ENCODE assay signal across 12 cellular contexts in genomic region chr1:20666804-20667203, GRCh38. TPM values are rescaled to one million over a fixed set of nuclear protein-coding genes. Genes with fewer than 3 reads are reported as not detected.
A peak's percentile ranks its signal among the peaks of the same experiment; 100 is the strongest.
DNase-seq lines count a peak whose midpoint lies in the region; ATAC-seq, FAIRE-seq and TF ChIP-seq lines count a peak whose summit lies in the region.
"Had no signal": no experiment of that assay in that cellular context is flagged by ENCODE, and none has a peak within 500 bp of the region (broad histone marks: within the 10 kb centered on the region; RNA-seq: fewer than 3 reads in every experiment).

No MANE protein-coding gene starts in this region.

- H4K5ac ChIP-seq in H9 (ENCODE audit: insufficient read length, low read depth, low read length), result no peak overlapping the region

- H3K4me1 Mint-ChIP-seq in activated T-cell treated with anti-CD3 and anti-CD28 coated beads, Interleukin-2, amount 50 U/mL, for 72 hours (ENCODE audit: low read depth), result peaks cover 15% of the 10 kb centered on the region
- peaks cover 14% of the 10 kb centered on the region for H3K4me1 Mint-ChIP-seq in activated T-cell treated with anti-CD3 and anti-CD28 coated beads, Interleukin-2, amount 50 U/mL, for 24 hours (ENCODE audit: low read depth)
- H3K4me1 Mint-ChIP-seq in astrocyte (ENCODE audit: low read depth, unreplicated experiment), result no peaks in the 10 kb centered on the region
- H3K4me1 Mint-ChIP-seq in stimulated activated effector memory CD8-positive, alpha-beta T cell treated with anti-CD3 and anti-CD28 coated beads, Interleukin-12 subunit alpha, Interleukin-12 subunit beta, amount 100 ng/mL, for 72 hours, result peaks cover 18% of the 10 kb centered on the region
- H3K4me1 Mint-ChIP-seq in H9, result peaks cover 9 to 10% of the 10 kb centered on the region in 2 experiments

- no peak overlapping the region for H2BK12ac ChIP-seq in H9 (ENCODE audit: insufficient read length, low read depth, low read length)

- no peak overlapping the region for H3K27ac Mint-ChIP-seq in activated T-cell treated with anti-CD3 and anti-CD28 coated beads, Interleukin-2, amount 50 U/mL, for 72 hours
- H3K27ac Mint-ChIP-seq in activated T-cell treated with anti-CD3 and anti-CD28 coated beads, Interleukin-2, amount 50 U/mL, for 24 hours, result no peak overlapping the region
- H3K27ac Mint-ChIP-seq in astrocyte (ENCODE audit: unreplicated experiment) (no peak overlapping the region), H9 (no peak overlapping the region)
- H3K27ac Mint-ChIP-seq in stimulated activated effector memory CD8-positive, alpha-beta T cell treated with anti-CD3 and anti-CD28 coated beads, Interleukin-12 subunit alpha, Interleukin-12 subunit beta, amount 100 ng/mL, for 72 hours, result no peak overlapping the region
- H3K27ac Mint-ChIP-seq: immature natural killer cell had no signal

- peak overlapping the region; percentile 30 for H2AFZ ChIP-seq in astrocyte (ENCODE audit: low read depth, low read length)
- H2AFZ ChIP-seq in H9 (ENCODE audit: low read length), result no peak overlapping the region

- no peak overlapping the region for H3T11ph ChIP-seq in H9 (ENCODE audit: low read length)

- no peak overlapping the region for H3K56ac ChIP-seq in H9 (ENCODE audit: insufficient read length, low read depth, low read length)

- no peak overlapping the region for H3K4me3 ChIP-seq in astrocyte (ENCODE audit: insufficient read depth, low read depth, low read length)
- H3K4me3 ChIP-seq: thoracic aorta had no signal

- H3K9ac ChIP-seq in astrocyte (ENCODE audit: low read length) (no peak overlapping the region), H9 (ENCODE audit: extremely low read depth, insufficient read length, low read length) (no peak overlapping the region)

- H4K91ac ChIP-seq in H9 (ENCODE audit: insufficient read length, low read depth, low read length), result no peak overlapping the region

- no peaks in the 10 kb centered on the region for H3K36me3 ChIP-seq in astrocyte (ENCODE audit: insufficient read depth, low read length)
- H3K36me3 ChIP-seq: thoracic aorta had no signal

- DNase-seq in activated T-cell treated with anti-CD3 and anti-CD28 coated beads, Interleukin-2, amount 50 U/mL, for 72 hours, result no peak
- no peak for DNase-seq in activated T-cell treated with anti-CD3 and anti-CD28 coated beads, Interleukin-2, amount 50 U/mL, for 24 hours
- DNase-seq in NCI-H226, result peak; percentile 62
- DNase-seq in astrocyte (ENCODE audit: low read depth), result no peak
- DNase-seq in stimulated activated effector memory CD8-positive, alpha-beta T cell treated with anti-CD3 and anti-CD28 coated beads, Interleukin-12 subunit alpha, Interleukin-12 subunit beta, amount 100 ng/mL, for 72 hours (ENCODE audit: low spot score in 2 of 2), result no peak
- DNase-seq in H9, result no peak
- no peak for DNase-seq in left lobe of liver (ENCODE audit: low spot score)
- DNase-seq: immature natural killer cell, NCI-H526 had no signal

- peak; percentile 51 to 81 for ATAC-seq in activated T-cell treated with anti-CD3 and anti-CD28 coated beads, Interleukin-2, amount 50 U/mL, for 72 hours (replicated peaks in 1 of 2)
- ATAC-seq in stimulated activated effector memory CD8-positive, alpha-beta T cell treated with anti-CD3 and anti-CD28 coated beads, Interleukin-12 subunit alpha, Interleukin-12 subunit beta, amount 100 ng/mL, for 72 hours, result peak; percentile 79
- ATAC-seq in HG03045 (IDR thresholded peaks at IDR 0.05; ENCODE audit: unreplicated experiment) (no peak), left lobe of liver (no peak)

- H3K14ac ChIP-seq in H9 (ENCODE audit: insufficient read depth, low read length), result no peak overlapping the region

- no peak overlapping the region for H3K23ac ChIP-seq in H9 (ENCODE audit: insufficient read length, low read depth, low read length)

- no peak overlapping the region for H2BK15ac ChIP-seq in H9 (ENCODE audit: low read depth, low read length)

- no peak overlapping the region for H4K8ac ChIP-seq in H9 (replicated peaks; ENCODE audit: insufficient read length, low read depth, low read length)

- no peak overlapping the region for H2BK20ac ChIP-seq in H9 (ENCODE audit: low read depth, low read length, poor library complexity, severe bottlenecking)

- no peak overlapping the region for H2BK120ac ChIP-seq in H9 (ENCODE audit: low read depth, low read length, poor library complexity, severe bottlenecking)

- peaks cover 0 to 3% of the 10 kb centered on the region in 2 donors for H3K9me3 Mint-ChIP-seq in activated T-cell treated with anti-CD3 and anti-CD28 coated beads, Interleukin-2, amount 50 U/mL, for 72 hours
- no peaks in the 10 kb centered on the region for H3K9me3 Mint-ChIP-seq in activated T-cell treated with anti-CD3 and anti-CD28 coated beads, Interleukin-2, amount 50 U/mL, for 24 hours
- no peaks in the 10 kb centered on the region for H3K9me3 Mint-ChIP-seq in astrocyte (ENCODE audit: unreplicated experiment)
- H3K9me3 Mint-ChIP-seq in stimulated activated effector memory CD8-positive, alpha-beta T cell treated with anti-CD3 and anti-CD28 coated beads, Interleukin-12 subunit alpha, Interleukin-12 subunit beta, amount 100 ng/mL, for 72 hours, result no peaks in the 10 kb centered on the region
- peaks cover 0 to 2% of the 10 kb centered on the region in 2 experiments; a peak in 1 of 5 replicates for H3K9me3 Mint-ChIP-seq in H9
- H3K9me3 Mint-ChIP-seq: immature natural killer cell had no signal

- no peaks in the 10 kb centered on the region for H3K27me3 Mint-ChIP-seq in activated T-cell treated with anti-CD3 and anti-CD28 coated beads, Interleukin-2, amount 50 U/mL, for 72 hours (ENCODE audit: low read depth)
- H3K27me3 Mint-ChIP-seq in activated T-cell treated with anti-CD3 and anti-CD28 coated beads, Interleukin-2, amount 50 U/mL, for 24 hours, result no peaks in the 10 kb centered on the region
- H3K27me3 Mint-ChIP-seq in astrocyte (ENCODE audit: low read depth, unreplicated experiment) (no peaks in the 10 kb centered on the region), H9 (ENCODE audit: low read depth) (no peaks in the 10 kb centered on the region)

- no peaks in the 10 kb centered on the region for H3K23me2 ChIP-seq in H9 (ENCODE audit: insufficient read length, low read depth, low read length, poor library complexity, severe bottlenecking)

- H4K20me1 ChIP-seq in astrocyte (ENCODE audit: insufficient read depth, low read length) (no peaks in the 10 kb centered on the region), H9 (ENCODE audit: control insufficient read depth, insufficient read depth, insufficient read length) (no peaks in the 10 kb centered on the region)

- H2AK5ac ChIP-seq in H9 (ENCODE audit: insufficient read length, low read length), result no peak overlapping the region

- H3K4me2 ChIP-seq in astrocyte (ENCODE audit: low read length), result no peak overlapping the region
- H3K4me2 ChIP-seq in H9 (ENCODE audit: insufficient read depth, insufficient read length, low read length), result no peak overlapping the region

- peaks cover 3% of the 10 kb centered on the region for H3K4me1 ChIP-seq in astrocyte (ENCODE audit: insufficient read depth, low read length)
- H3K4me1 ChIP-seq in H9 (ENCODE audit: insufficient read depth, low read length), result peaks cover 2% of the 10 kb centered on the region; the same call in 1 of the 2 replicates

- TF ChIP-seq CTCF in astrocyte (IDR thresholded peaks at IDR 0.05; ENCODE audit: insufficient read depth, low read depth, low read length) (no peak), H9 (conservative IDR thresholded peaks at IDR 0.05) (no peak)

- no peak overlapping the region for H2BK5ac ChIP-seq in H9 (ENCODE audit: insufficient read length, low read length)

- H3K79me2 ChIP-seq in astrocyte (ENCODE audit: insufficient read depth, low read length) (no peaks in the 10 kb centered on the region), H9 (ENCODE audit: insufficient read depth, low read length) (no peaks in the 10 kb centered on the region)

- H3K9me3 ChIP-seq in astrocyte (ENCODE audit: insufficient read depth, low read depth, low read length) (no peaks in the 10 kb centered on the region), H9 (ENCODE audit: control insufficient read depth, low read depth, low read length) (no peaks in the 10 kb centered on the region)
- H3K9me3 ChIP-seq: thoracic aorta had no signal

- no peak overlapping the region for H3K4ac ChIP-seq in H9 (ENCODE audit: low read depth, low read length)

- FAIRE-seq in astrocyte (lab: Jason Lieb, UNC), result no peak

- no peaks in the 10 kb centered on the region for H3K79me1 ChIP-seq in H9 (ENCODE audit: insufficient read depth, low read depth, low read length, poor library complexity, severe bottlenecking)

- no peak overlapping the region for H3K4me3 Mint-ChIP-seq in activated T-cell treated with anti-CD3 and anti-CD28 coated beads, Interleukin-2, amount 50 U/mL, for 72 hours
- no peak overlapping the region for H3K4me3 Mint-ChIP-seq in activated T-cell treated with anti-CD3 and anti-CD28 coated beads, Interleukin-2, amount 50 U/mL, for 24 hours
- no peak overlapping the region for H3K4me3 Mint-ChIP-seq in astrocyte (ENCODE audit: unreplicated experiment)
- H3K4me3 Mint-ChIP-seq in stimulated activated effector memory CD8-positive, alpha-beta T cell treated with anti-CD3 and anti-CD28 coated beads, Interleukin-12 subunit alpha, Interleukin-12 subunit beta, amount 100 ng/mL, for 72 hours, result no peak overlapping the region
- no peak overlapping the region for H3K4me3 Mint-ChIP-seq in H9
- H3K4me3 Mint-ChIP-seq: immature natural killer cell had no signal

- no CpG with 5 or more reads among the region's 1 CpG for WGBS in H9 (ENCODE audit: extremely low coverage, insufficient read length, low lambda C conversion rate)

- H3K27ac ChIP-seq in astrocyte (ENCODE audit: low read depth, low read length), result no peak overlapping the region
- no peak overlapping the region for H3K27ac ChIP-seq in H9 (ENCODE audit: insufficient read length, low read depth, low read length)
- H3K27ac ChIP-seq: C4-2B, thoracic aorta had no signal

- H3K36me3 Mint-ChIP-seq in activated T-cell treated with anti-CD3 and anti-CD28 coated beads, Interleukin-2, amount 50 U/mL, for 72 hours (ENCODE audit: insufficient read depth in 2 of 2), result no peaks in the 10 kb centered on the region
- peaks cover 3% of the 10 kb centered on the region for H3K36me3 Mint-ChIP-seq in activated T-cell treated with anti-CD3 and anti-CD28 coated beads, Interleukin-2, amount 50 U/mL, for 24 hours (ENCODE audit: low read depth)
- H3K36me3 Mint-ChIP-seq in astrocyte (ENCODE audit: low read depth, unreplicated experiment) (no peaks in the 10 kb centered on the region), H9 (ENCODE audit: insufficient read depth in 1 of 3, low read depth in 3 of 3) (peaks cover 2 to 8% (median 4%) of the 10 kb centered on the region in 3 experiments; a peak in 4 of 7 replicates)
- H3K36me3 Mint-ChIP-seq in stimulated activated effector memory CD8-positive, alpha-beta T cell treated with anti-CD3 and anti-CD28 coated beads, Interleukin-12 subunit alpha, Interleukin-12 subunit beta, amount 100 ng/mL, for 72 hours, result peaks cover 6% of the 10 kb centered on the region
- H3K36me3 Mint-ChIP-seq: immature natural killer cell had no signal

- H3K27me3 ChIP-seq in astrocyte (ENCODE audit: insufficient read depth, low read length) (no peaks in the 10 kb centered on the region), H9 (ENCODE audit: insufficient read depth, low read length) (no peaks in the 10 kb centered on the region)

- H3K18ac ChIP-seq in H9 (ENCODE audit: insufficient read length, low read depth, low read length), result no peak overlapping the region

RNA-seq across cellular contexts. Expression of gene DDOST, which starts 5.6 kb away (rescaled TPM):
- total RNA-seq in activated T-cell treated with anti-CD3 and anti-CD28 coated beads, Interleukin-2, amount 50 U/mL, for 72 hours, result 100 to 1,000 TPM; 159 to 175 TPM
- total RNA-seq in astrocyte, result 327 and 331 TPM in 2 replicates
- 255 and 269 TPM in 2 replicates for total RNA-seq in H9 (2021)
- total RNA-seq in left lobe of liver, result 104 TPM

RNA-seq across cellular contexts. Expression of gene PINK1, which starts 33.5 kb away (rescaled TPM):
- 1 to 10 TPM; 8.3 to 9.0 TPM for total RNA-seq in activated T-cell treated with anti-CD3 and anti-CD28 coated beads, Interleukin-2, amount 50 U/mL, for 72 hours
- 25.0 and 25.6 TPM in 2 replicates for total RNA-seq in astrocyte
- total RNA-seq in H9 (2021), result 17.0 and 18.2 TPM in 2 replicates
- 90.5 TPM for total RNA-seq in left lobe of liver

RNA-seq across cellular contexts. Expression of gene KIF17, which starts 51.0 kb away (rescaled TPM):
- total RNA-seq in activated T-cell treated with anti-CD3 and anti-CD28 coated beads, Interleukin-2, amount 50 U/mL, for 72 hours, result not detected
- 2.2 and 2.3 TPM in 2 replicates for total RNA-seq in astrocyte
- total RNA-seq in H9 (2021), result 3.4 and 5.1 TPM in 2 replicates
- total RNA-seq in left lobe of liver, result 1.5 TPM

Comparison
In these comparisons a context has a peak if more than half of its experiments do, and no peak if none do; other contexts are left out.
1. ATAC-seq: peak in activated T-cell treated with anti-CD3 and anti-CD28 coated beads, Interleukin-2, amount 50 U/mL, for 72 hours (2 of 2) and stimulated activated effector memory CD8-positive, alpha-beta T cell treated with anti-CD3 and anti-CD28 coated beads, Interleukin-12 subunit alpha, Interleukin-12 subunit beta, amount 100 ng/mL, for 72 hours (single experiment); none in HG03045 (single experiment) and left lobe of liver (single experiment).